ENCODE assay signal across 8 cellular contexts in the genomic region with DNA sequence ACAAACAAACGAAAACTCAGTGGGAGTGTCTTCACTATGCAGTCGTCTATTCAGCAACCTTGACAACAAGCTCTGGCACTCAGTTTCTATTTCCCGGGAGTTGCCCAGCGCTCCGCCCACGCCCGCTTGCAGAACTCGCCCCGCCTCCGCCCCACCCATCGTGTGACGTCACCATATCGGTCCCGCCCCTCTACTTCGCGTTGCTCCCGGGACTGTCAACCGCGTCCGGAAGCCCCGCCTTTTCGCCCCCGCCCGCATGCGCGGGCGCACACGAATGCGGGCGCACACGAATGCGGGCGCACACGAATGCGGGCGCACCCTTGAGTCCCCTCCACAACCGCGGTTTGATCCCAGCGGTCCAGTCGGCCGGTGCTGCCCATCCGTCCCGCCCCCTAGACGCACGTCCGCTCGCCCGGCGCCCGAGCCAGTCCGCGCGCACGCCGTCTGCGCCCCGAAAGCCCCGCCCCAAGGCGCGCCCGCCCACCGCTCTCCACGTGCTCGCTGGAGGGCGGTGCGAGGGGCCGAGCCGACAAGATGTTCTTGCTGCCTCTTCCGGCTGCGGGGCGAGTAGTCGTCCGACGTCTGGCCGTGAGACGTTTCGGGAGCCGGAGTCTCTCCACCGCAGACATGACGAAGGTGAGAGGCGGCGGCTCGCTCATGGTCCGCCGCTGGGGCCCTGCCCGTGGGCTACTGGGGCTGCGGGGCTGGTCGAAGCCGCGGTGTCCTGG.
DNase-seq lines count a peak whose midpoint lies in the region; ATAC-seq and TF ChIP-seq lines count a peak whose summit lies in the region.

A gene (plus strand): TSS at position 267 of the 728 bp plus-strand sequence. CDS start 268 bp downstream, at position 535.

- DNase-seq in Ammon's horn (ENCODE audit: low spot score) (peak; percentile 99), NCI-H510A treated with DMSO at 0.1 percent for 48 hours (lab: John Stamatoyannopoulos, UW) (peak; percentile 77), kidney glomerular epithelial cell (lab: John Stamatoyannopoulos, UW) (peak; percentile 86)
- DNase-seq in activated CD4-positive, alpha-beta T cell treated with anti-CD3 and anti-CD28 coated beads for 4 hours, result peak; percentile 98 to 99
- peak; percentile 98 to 100 for DNase-seq in stimulated activated CD4-positive, alpha-beta T cell treated with anti-CD3 and anti-CD28 coated beads, Interleukin-1b, Interleukin-23, amount 100 ng/mL, for 1 hour (ENCODE audit: low read depth in 2 of 2)

- ATAC-seq in HG03439 (IDR thresholded peaks at IDR 0.05; ENCODE audit: unreplicated experiment), result peak; percentile 87

- peak; percentile 99 for TF ChIP-seq POLR2A in GM19193 (IDR thresholded peaks at IDR 0.05; ENCODE audit: extremely low read depth, insufficient read depth, insufficient read length)

- H3K27ac ChIP-seq in cingulate gyrus (ENCODE audit: low read depth, low read length), result peak within 1 kb of the TSS; percentile 93

Comparison
In these comparisons a context has a peak if more than half of its experiments do, and no peak if none do; other contexts are left out.
1. Peak in every context shown above with its lines: DNase-seq, ATAC-seq and H3K27ac ChIP-seq.